In the genomic region with DNA sequence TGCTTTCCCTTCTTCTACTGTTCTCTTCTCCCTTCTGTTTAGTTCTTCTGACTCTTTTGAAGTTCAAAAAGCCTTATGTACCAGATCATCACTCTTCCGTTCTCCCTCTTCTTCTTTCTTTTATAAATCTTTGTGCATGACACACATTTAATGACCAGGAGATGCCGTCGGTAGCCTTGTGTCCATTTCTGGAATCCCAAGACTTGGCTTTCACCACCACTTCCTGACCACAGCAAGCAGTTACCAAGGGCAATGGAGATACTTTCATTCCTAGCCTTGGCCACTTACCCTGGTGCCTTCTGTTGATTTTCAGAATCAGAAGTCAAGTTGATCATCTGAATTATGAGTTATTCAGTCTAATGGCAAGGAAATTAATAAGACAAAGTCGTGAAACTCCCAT, we compare ENCODE assay signal across 22 cellular contexts.
DNase-seq lines count a peak whose midpoint lies in the region; ATAC-seq lines count a peak whose summit lies in the region.
"Had no signal": no experiment of that assay in that cellular context is flagged by ENCODE, and none has a peak within 500 bp of the region (broad histone marks: within the 10 kb centered on the region; RNA-seq: fewer than 3 reads in every experiment).

No MANE protein-coding gene starts in this region.

- peak overlapping the region; percentile 7 for H3K27ac ChIP-seq in temporal lobe (ENCODE audit: low read depth, low read length)
- H3K27ac ChIP-seq: A549, C4-2B, SK-N-MC had no signal

- peak; percentile 28 for DNase-seq in ELR (ENCODE audit: low read depth)
- peak; percentile 59 for DNase-seq in RPMI7951 (ENCODE audit: low read depth)
- peak; percentile 47 for DNase-seq in foreskin melanocyte
- DNase-seq in anterior cingulate cortex (lab: John Stamatoyannopoulos, UW) = no peak
- DNase-seq: DND-41; GDM1; HCEC 1CT; NCI-H1105; NCI-H2081; NCI-H2171 treated with DMSO at 0.1 percent for 48 hours; NCI-H446; NK-92 treated with Interleukin-12 subunit alpha and Interleukin-12 subunit beta, amount 100 ng/mL, for 24 hours; OCI-M1; SHP77 had no signal

- ATAC-seq in HG03457 (IDR thresholded peaks at IDR 0.05; ENCODE audit: unreplicated experiment) (no peak), GM18870 (IDR thresholded peaks at IDR 0.05; ENCODE audit: unreplicated experiment) (no peak)
- ATAC-seq: A549, GM12878, GM23338 had no signal

Comparison
In these comparisons a context has a peak if more than half of its experiments do, and no peak if none do; other contexts are left out.
1. DNase-seq: peak in ELR (single experiment), RPMI7951 (single experiment) and foreskin melanocyte (single experiment); none in anterior cingulate cortex (0 of 58).